Comparison of ENCODE assay signal across 24 cellular contexts in genomic region chr2:11220445-11220844, GRCh38.
DNase-seq lines count a peak whose midpoint lies in the region; ATAC-seq, FAIRE-seq and TF ChIP-seq lines count a peak whose summit lies in the region.
"Had no signal": no experiment of that assay in that cellular context is flagged by ENCODE, and none has a peak within 500 bp of the region (broad histone marks: within the 10 kb centered on the region; RNA-seq: fewer than 3 reads in every experiment).

No MANE protein-coding gene starts in this region.

- no peaks in the 10 kb centered on the region for H3K27me3 ChIP-seq in keratinocyte (ENCODE audit: control insufficient read depth, extremely low read depth, insufficient read depth, low read length)
- H3K27me3 ChIP-seq: BLaER1 had no signal

- no peaks in the 10 kb centered on the region for H3K4me1 ChIP-seq in keratinocyte (ENCODE audit: control insufficient read depth, extremely low read depth, insufficient read depth, low read length)
- H3K4me1 ChIP-seq: BLaER1 had no signal

- no peak overlapping the region for H3K4me3 Mint-ChIP-seq in activated naive CD4-positive, alpha-beta T cell treated with anti-CD3 and anti-CD28 coated beads for 36 hours
- H3K4me3 Mint-ChIP-seq: B cell; CD4-positive, alpha-beta T cell; CD8-positive, alpha-beta memory T cell; HFFc6 had no signal

- DNase-seq in activated naive CD4-positive, alpha-beta T cell treated with anti-CD3 and anti-CD28 coated beads for 36 hours, result no peak
- DNase-seq in activated naive CD4-positive, alpha-beta T cell (lab: John Stamatoyannopoulos, UW), result no peak
- no peak for DNase-seq in GM12891 (ENCODE audit: insufficient read length, low spot score)
- DNase-seq in keratinocyte (ENCODE audit: low read depth, low spot score), result no peak
- DNase-seq in midbrain (lab: John Stamatoyannopoulos, UW), result no peak
- DNase-seq: CD4-positive, alpha-beta T cell; CD8-positive, alpha-beta memory T cell; DMS 273 treated with DMSO at 0.1 percent for 48 hours; DMS79; EL; GDM1; GOT3; HFFc6 had no signal

- no peak for TF ChIP-seq CTCF in keratinocyte (optimal IDR thresholded peaks at IDR 0.05 in 1 of 3, IDR thresholded peaks at IDR 0.05 in 1 of 3, conservative IDR thresholded peaks at IDR 0.05 in 1 of 3; ENCODE audit: extremely low read depth in 1 of 3, insufficient read depth in 2 of 3, low read length in 3 of 3)

- H3K9ac ChIP-seq in keratinocyte (ENCODE audit: control insufficient read depth, extremely low read depth, insufficient read depth, low read length), result no peak overlapping the region
- H3K9ac ChIP-seq: BLaER1 had no signal

- no peak overlapping the region for H3K27ac ChIP-seq in keratinocyte (ENCODE audit: control insufficient read depth, insufficient read depth, low read length)
- H3K27ac ChIP-seq: 22Rv1, BLaER1, C4-2B had no signal

- peaks cover 0 to 3% of the 10 kb centered on the region in 2 experiments for H3K36me3 ChIP-seq in keratinocyte (ENCODE audit: control insufficient read depth in 2 of 2, extremely low read depth in 1 of 2, insufficient read depth in 2 of 2, low read length in 2 of 2)

- intact Hi-C loops in activated naive CD4-positive, alpha-beta T cell treated with anti-CD3 and anti-CD28 coated beads for 36 hours (cut with micrococcal nuclease), result no loop called here

- CTCF ChIA-PET in activated naive CD4-positive, alpha-beta T cell treated with anti-CD3 and anti-CD28 coated beads for 36 hours (lab: Charles Lee), result interaction anchor here (0.9 kb wide), 1 partner anchor 201 kb away, joined by 3 read pairs; no protein-coding TSS in a partner anchor

- peaks cover 10% of the 10 kb centered on the region for H3K36me3 Mint-ChIP-seq in activated naive CD4-positive, alpha-beta T cell treated with anti-CD3 and anti-CD28 coated beads for 36 hours (ENCODE audit: low read depth)

- dilution Hi-C loops in keratinocyte (cut with MboI; ENCODE audit: extremely low pct_ligation_motif_present, low sequenced_read_pairs), result no loop called here

- H3K27ac Mint-ChIP-seq in activated naive CD4-positive, alpha-beta T cell treated with anti-CD3 and anti-CD28 coated beads for 36 hours, result peak overlapping the region; percentile 15
- H3K27ac Mint-ChIP-seq: B cell; CD4-positive, alpha-beta T cell; CD8-positive, alpha-beta memory T cell; HFFc6 had no signal

- no peak overlapping the region for H2AFZ ChIP-seq in keratinocyte (ENCODE audit: control insufficient read depth, low read length)

- H3K9me3 Mint-ChIP-seq in activated naive CD4-positive, alpha-beta T cell treated with anti-CD3 and anti-CD28 coated beads for 36 hours, result no peaks in the 10 kb centered on the region
- H3K9me3 Mint-ChIP-seq: CD4-positive, alpha-beta T cell; CD8-positive, alpha-beta memory T cell; HFFc6 had no signal

- no peaks in the 10 kb centered on the region for H3K9me1 ChIP-seq in keratinocyte (ENCODE audit: control insufficient read depth, extremely low read depth, insufficient read depth, low read length)

- H3K9me3 ChIP-seq in keratinocyte (ENCODE audit: control insufficient read depth, low read depth, low read length), result no peaks in the 10 kb centered on the region
- H3K9me3 ChIP-seq: BLaER1, HAP-1 had no signal

- no peaks in the 10 kb centered on the region for H3K4me1 Mint-ChIP-seq in activated naive CD4-positive, alpha-beta T cell treated with anti-CD3 and anti-CD28 coated beads for 36 hours (ENCODE audit: low read depth)
- H3K4me1 Mint-ChIP-seq: CD8-positive, alpha-beta memory T cell had no signal

- no peak for ATAC-seq in HG03521 (IDR thresholded peaks at IDR 0.05; ENCODE audit: unreplicated experiment)
- ATAC-seq: GM12878 had no signal

- FAIRE-seq in GM12891 (lab: Jason Lieb, UNC) (peak; percentile 5), keratinocyte (lab: Jason Lieb, UNC) (peak; percentile 13)
- FAIRE-seq: A204.1, D721Med, GM12878, GM18507, H54 had no signal

- no peak for TF ChIP-seq POLR2A in GM12891 (IDR thresholded peaks at IDR 0.05; ENCODE audit: low read depth, low read length)

- no peaks in the 10 kb centered on the region for H4K20me1 ChIP-seq in keratinocyte (ENCODE audit: control insufficient read depth, extremely low read depth, insufficient read depth, low read length)

- no peak overlapping the region for H3K4me3 ChIP-seq in keratinocyte (ENCODE audit: control insufficient read depth in 2 of 3, extremely low read depth in 1 of 3, insufficient read depth in 2 of 3, low read depth in 1 of 3, low read length in 3 of 3)
- H3K4me3 ChIP-seq: BLaER1, GM12878, HAP-1 had no signal

- H3K27me3 Mint-ChIP-seq in activated naive CD4-positive, alpha-beta T cell treated with anti-CD3 and anti-CD28 coated beads for 36 hours (ENCODE audit: low read depth), result no peaks in the 10 kb centered on the region
- H3K27me3 Mint-ChIP-seq: B cell; CD4-positive, alpha-beta T cell; CD8-positive, alpha-beta memory T cell had no signal

- no peak overlapping the region for H3K4me2 ChIP-seq in keratinocyte (ENCODE audit: control insufficient read depth, extremely low read depth, insufficient read depth, low read depth, low read length)
- H3K4me2 ChIP-seq: BLaER1 had no signal

- no peaks in the 10 kb centered on the region for H3K79me2 ChIP-seq in keratinocyte (ENCODE audit: control insufficient read depth, insufficient read depth, low read length)

TF ChIP-seq in GM12891, 5 proteins besides CTCF, POLR2A, EP300 and RAD21:
- TF ChIP-seq TAF1 (IDR thresholded peaks at IDR 0.05; ENCODE audit: low read depth, low read length) (no peak), POLR2AphosphoS5 (IDR thresholded peaks at IDR 0.05; ENCODE audit: low read depth, low read length) (no peak), POU2F2 (IDR thresholded peaks at IDR 0.05; ENCODE audit: low read depth, low read length) (no peak), PAX5 (IDR thresholded peaks at IDR 0.05; ENCODE audit: insufficient read depth, low read length, severe bottlenecking) (no peak), SPI1 (IDR thresholded peaks at IDR 0.05; ENCODE audit: low read depth, low read length) (no peak)
